In the genomic region with DNA sequence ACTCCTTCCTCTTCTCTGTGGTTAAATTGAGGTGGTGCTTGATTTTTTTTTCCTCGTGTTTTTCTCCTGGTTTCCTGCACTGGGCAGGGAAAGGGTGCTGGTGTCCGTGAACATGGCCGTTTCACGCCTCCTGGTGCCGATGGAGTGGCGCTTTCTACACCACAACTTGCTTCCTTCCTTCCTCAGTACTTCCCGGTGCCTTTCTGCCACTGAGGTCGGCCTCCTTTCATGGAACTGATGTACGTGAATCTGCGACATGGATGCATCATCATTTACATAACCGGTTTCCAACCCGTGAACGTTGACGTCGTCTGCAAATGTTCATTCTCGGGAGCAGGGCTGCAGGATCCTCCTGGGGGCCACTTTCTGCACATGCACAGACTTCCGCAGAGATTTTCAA, we compare ENCODE assay signal across 18 cellular contexts.
DNase-seq lines count a peak whose midpoint lies in the region; ATAC-seq, FAIRE-seq and TF ChIP-seq lines count a peak whose summit lies in the region.
"Had no signal": no experiment of that assay in that cellular context is flagged by ENCODE, and none has a peak within 500 bp of the region (broad histone marks: within the 10 kb centered on the region; RNA-seq: fewer than 3 reads in every experiment).

No MANE protein-coding gene starts in this region.

- H4K20me1 ChIP-seq in BLaER1 (no peaks in the 10 kb centered on the region), hepatocyte (ENCODE audit: insufficient read depth, poor library complexity, severe bottlenecking) (no peaks in the 10 kb centered on the region)

- H3K4me2 ChIP-seq in BLaER1: peak overlapping the region; percentile 95
- H3K4me2 ChIP-seq in hepatocyte: no peak overlapping the region
- H3K4me2 ChIP-seq: A549 had no signal

- 95% methylated on average over 17 of the region's 17 CpGs for WGBS in hepatocyte (ENCODE audit: low lambda C conversion rate, missing lambda C conversion rate)

- H3K4me1 ChIP-seq in BLaER1: peaks cover 75% of the 10 kb centered on the region
- no peaks in the 10 kb centered on the region for H3K4me1 ChIP-seq in hepatocyte (ENCODE audit: insufficient read depth)
- H3K4me1 ChIP-seq: A549 had no signal

- H3K9me3 ChIP-seq in BLaER1: peaks cover 33% of the 10 kb centered on the region
- no peaks in the 10 kb centered on the region for H3K9me3 ChIP-seq in hepatocyte (ENCODE audit: low read depth)
- H3K9me3 ChIP-seq: A549 had no signal

- ATAC-seq in sciatic nerve: no peak
- ATAC-seq: A549 had no signal

- intact Hi-C loops in sciatic nerve (cut with DNase I): no loop called here

- no peak overlapping the region for H2AFZ ChIP-seq in hepatocyte

- H3K79me2 ChIP-seq in hepatocyte: no peaks in the 10 kb centered on the region

- DNase-seq in NCI-H526 treated with DMSO at 0.1 percent for 48 hours (lab: John Stamatoyannopoulos, UW) (peak; percentile 5), islet precursor cell (peak; percentile 20), sciatic nerve (ENCODE audit: low spot score) (peak; percentile 32), HTR-8/SVneo (ENCODE audit: insufficient read length, low spot score) (no peak), NCI-H2227 treated with DMSO at 0.1 percent for 48 hours (lab: John Stamatoyannopoulos, UW) (no peak), hepatocyte (ENCODE audit: low spot score) (no peak), GM19240 (ENCODE audit: insufficient read length, low spot score) (no peak)
- DNase-seq: CD8-positive, alpha-beta memory T cell; DMS79; KG1; NCI-H1105 treated with DMSO at 0.1 percent for 48 hours; NCI-H1694; NCI-H2081 treated with DMSO at 0.1 percent for 48 hours; NCI-H510A; NCI-H82; SHP77 had no signal

- H3K27me3 ChIP-seq in BLaER1 (no peaks in the 10 kb centered on the region), hepatocyte (no peaks in the 10 kb centered on the region)

- H3K36me3 ChIP-seq in BLaER1 (0 out of 2 replicates have a peak, but pooled peaks cover 4% of the 10 kb centered on the region), hepatocyte (replicated peaks; ENCODE audit: insufficient read depth, low read depth) (no peaks in the 10 kb centered on the region)

- H3K4me3 ChIP-seq in BLaER1: peak overlapping the region; percentile 44; the same call in 1 of the 2 replicates
- no peak overlapping the region for H3K4me3 ChIP-seq in hepatocyte
- H3K4me3 ChIP-seq: A549 had no signal

- no peak for FAIRE-seq in HTR-8/SVneo (lab: Jason Lieb, UNC)
- FAIRE-seq: A549 had no signal

- H3K9ac ChIP-seq in BLaER1: peak overlapping the region; percentile 82

- H3K9me2 ChIP-seq in hepatocyte (replicated peaks; ENCODE audit: insufficient read depth): no peaks in the 10 kb centered on the region

- H3K27ac ChIP-seq in BLaER1 (peak overlapping the region; percentile 96), hepatocyte (no peak overlapping the region)
- H3K27ac ChIP-seq: A549 had no signal

- no peak for TF ChIP-seq CTCF in hepatocyte (IDR thresholded peaks at IDR 0.05; ENCODE audit: poor library complexity)

Comparison
In these comparisons a context has a peak if more than half of its experiments do, and no peak if none do; other contexts are left out.
1. DNase-seq: peak in NCI-H526 treated with DMSO at 0.1 percent for 48 hours (single experiment), islet precursor cell (single experiment) and sciatic nerve (single experiment); none in HTR-8/SVneo (single experiment), NCI-H2227 treated with DMSO at 0.1 percent for 48 hours (single experiment), hepatocyte (single experiment) and GM19240 (single experiment).